1 cellular context compared by ENCODE assay signal in the genomic region with DNA sequence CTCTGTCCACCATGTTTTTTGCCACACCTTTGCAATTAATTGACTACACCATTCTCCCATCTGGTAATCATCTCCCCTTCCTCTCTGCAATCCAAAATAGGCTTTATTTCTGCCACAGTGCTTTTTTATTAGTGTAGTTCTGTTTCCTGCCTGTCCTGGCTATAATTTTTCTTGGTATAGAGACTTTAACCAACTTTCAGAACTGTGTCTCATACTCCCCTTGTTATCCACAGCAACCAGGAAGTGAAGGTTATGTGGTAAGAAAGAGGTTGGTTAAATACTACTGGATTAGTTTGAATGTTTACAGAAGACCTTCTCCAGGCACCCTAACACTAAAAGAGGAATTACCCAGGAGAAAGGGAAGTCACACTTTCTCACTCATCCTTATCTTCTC.
TF ChIP-seq lines count a peak whose summit lies in the region.

No MANE protein-coding gene starts in this region.

TF ChIP-seq in GM12878, 131 proteins besides CTCF, POLR2A, EP300 and RAD21 (continued from another document):
- TF ChIP-seq, protein P1, sequence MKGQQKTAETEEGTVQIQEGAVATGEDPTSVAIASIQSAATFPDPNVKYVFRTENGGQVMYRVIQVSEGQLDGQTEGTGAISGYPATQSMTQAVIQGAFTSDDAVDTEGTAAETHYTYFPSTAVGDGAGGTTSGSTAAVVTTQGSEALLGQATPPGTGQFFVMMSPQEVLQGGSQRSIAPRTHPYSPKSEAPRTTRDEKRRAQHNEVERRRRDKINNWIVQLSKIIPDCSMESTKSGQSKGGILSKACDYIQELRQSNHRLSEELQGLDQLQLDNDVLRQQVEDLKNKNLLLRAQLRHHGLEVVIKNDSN (IDR thresholded peaks at IDR 0.05; ENCODE audit: borderline replicate concordance, extremely low read length, insufficient read depth, low read depth, low read length): no peak
- no peak for TF ChIP-seq WRNIP1 (IDR thresholded peaks at IDR 0.05; ENCODE audit: borderline replicate concordance, low read depth, low read length)
- 0 out of 2 replicates have a peak, but pooled peaks have one; percentile 29 for TF ChIP-seq IKZF1 (conservative IDR thresholded peaks at IDR 0.05)
- no peak for TF ChIP-seq STAT3 (IDR thresholded peaks at IDR 0.05; ENCODE audit: low read depth, low read length)
- no peak for TF ChIP-seq HDGF (IDR thresholded peaks at IDR 0.05)
- 0 out of 2 replicates have a peak, but pooled peaks have one; percentile 27 for TF ChIP-seq SPI1 (IDR thresholded peaks at IDR 0.05; ENCODE audit: borderline replicate concordance, insufficient read depth, low read depth, low read length)
- TF ChIP-seq DPF2 (IDR thresholded peaks at IDR 0.05): no peak
- no peak for TF ChIP-seq CHD2 (IDR thresholded peaks at IDR 0.05; ENCODE audit: borderline replicate concordance, low read depth, low read length)
- TF ChIP-seq MYC (IDR thresholded peaks at IDR 0.05; ENCODE audit: insufficient read depth, insufficient read length, insufficient replicate concordance, low read length, severe bottlenecking): no peak
- peak; percentile 37; the same call in 1 of the 2 replicates for TF ChIP-seq RUNX3 (IDR thresholded peaks at IDR 0.05; ENCODE audit: low read length)
- TF ChIP-seq, protein P2, sequence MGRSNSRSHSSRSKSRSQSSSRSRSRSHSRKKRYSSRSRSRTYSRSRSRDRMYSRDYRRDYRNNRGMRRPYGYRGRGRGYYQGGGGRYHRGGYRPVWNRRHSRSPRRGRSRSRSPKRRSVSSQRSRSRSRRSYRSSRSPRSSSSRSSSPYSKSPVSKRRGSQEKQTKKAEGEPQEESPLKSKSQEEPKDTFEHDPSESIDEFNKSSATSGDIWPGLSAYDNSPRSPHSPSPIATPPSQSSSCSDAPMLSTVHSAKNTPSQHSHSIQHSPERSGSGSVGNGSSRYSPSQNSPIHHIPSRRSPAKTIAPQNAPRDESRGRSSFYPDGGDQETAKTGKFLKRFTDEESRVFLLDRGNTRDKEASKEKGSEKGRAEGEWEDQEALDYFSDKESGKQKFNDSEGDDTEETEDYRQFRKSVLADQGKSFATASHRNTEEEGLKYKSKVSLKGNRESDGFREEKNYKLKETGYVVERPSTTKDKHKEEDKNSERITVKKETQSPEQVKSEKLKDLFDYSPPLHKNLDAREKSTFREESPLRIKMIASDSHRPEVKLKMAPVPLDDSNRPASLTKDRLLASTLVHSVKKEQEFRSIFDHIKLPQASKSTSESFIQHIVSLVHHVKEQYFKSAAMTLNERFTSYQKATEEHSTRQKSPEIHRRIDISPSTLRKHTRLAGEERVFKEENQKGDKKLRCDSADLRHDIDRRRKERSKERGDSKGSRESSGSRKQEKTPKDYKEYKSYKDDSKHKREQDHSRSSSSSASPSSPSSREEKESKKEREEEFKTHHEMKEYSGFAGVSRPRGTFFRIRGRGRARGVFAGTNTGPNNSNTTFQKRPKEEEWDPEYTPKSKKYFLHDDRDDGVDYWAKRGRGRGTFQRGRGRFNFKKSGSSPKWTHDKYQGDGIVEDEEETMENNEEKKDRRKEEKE (IDR thresholded peaks at IDR 0.05): no peak
